In genomic region chr16:2056077-2056476, GRCh38 we compare ENCODE assay signal across 7 cellular contexts. TPM values are rescaled to one million over a fixed set of nuclear protein-coding genes. Genes with fewer than 3 reads are reported as not detected.
DNase-seq lines count a peak whose midpoint lies in the region; ATAC-seq and TF ChIP-seq lines count a peak whose summit lies in the region.
"Had no signal": no experiment of that assay in that cellular context is flagged by ENCODE, and none has a peak within 500 bp of the region (broad histone marks: within the 10 kb centered on the region; RNA-seq: fewer than 3 reads in every experiment).

No MANE protein-coding gene starts in this region.

- peak; percentile 27 for ATAC-seq in activated CD8-positive, alpha-beta T cell treated with anti-CD3 and anti-CD28 coated beads for 36 hours
- no peak for ATAC-seq in activated CD8-positive, alpha-beta T cell treated with anti-CD3 and anti-CD28 coated beads, Interleukin-2, amount 10 ng/mL, durations not matched to agents 7 days and 5 days
- ATAC-seq in HG03196 (IDR thresholded peaks at IDR 0.05; ENCODE audit: unreplicated experiment) (no peak), GM21528 (IDR thresholded peaks at IDR 0.05; ENCODE audit: low FRiP score, unreplicated experiment) (no peak)

- H3K4me1 Mint-ChIP-seq in activated CD8-positive, alpha-beta T cell treated with anti-CD3 and anti-CD28 coated beads for 36 hours (ENCODE audit: low read depth), result no peaks in the 10 kb centered on the region
- H3K4me1 Mint-ChIP-seq in activated CD8-positive, alpha-beta T cell treated with anti-CD3 and anti-CD28 coated beads, Interleukin-2, amount 10 ng/mL, durations not matched to agents 7 days and 5 days (ENCODE audit: low read depth), result no peaks in the 10 kb centered on the region
- H3K4me1 Mint-ChIP-seq: mesothelial cell of epicardium had no signal

- CTCF ChIA-PET in activated CD8-positive, alpha-beta T cell treated with anti-CD3 and anti-CD28 coated beads for 36 hours (lab: Charles Lee), result interaction anchor here (1.2 to 2.2 kb wide), 3 partner anchors 9 to 34 kb away, joined by 3 to 9 read pairs (median 4); partner anchors contain the start of genes NTHL1 and TSC2
- CTCF ChIA-PET in activated CD8-positive, alpha-beta T cell treated with anti-CD3 and anti-CD28 coated beads, Interleukin-2, amount 10 ng/mL, durations not matched to agents 7 days and 5 days (lab: Charles Lee), result interaction anchor here (1.5 to 2.0 kb wide), 3 partner anchors 10 to 97 kb away, joined by 3 to 6 read pairs (median 4); no protein-coding TSS in a partner anchor

- no peak for DNase-seq in activated CD8-positive, alpha-beta T cell treated with anti-CD3 and anti-CD28 coated beads for 36 hours
- DNase-seq in activated CD8-positive, alpha-beta T cell treated with anti-CD3 and anti-CD28 coated beads, Interleukin-2, amount 10 ng/mL, durations not matched to agents 7 days and 5 days, result no peak
- DNase-seq in fibroblast of pulmonary artery (ENCODE audit: low read depth), result peak; percentile 13
- DNase-seq in tibial nerve (ENCODE audit: low spot score in 2 of 2), result no peak

- H3K36me3 ChIP-seq in tibial nerve, result peaks cover 0 to 92% (median 0%) of the 10 kb centered on the region in 3 donors

- peak overlapping the region in 2 of 4 donors; percentile 54 to 67 for H3K27ac ChIP-seq in tibial nerve

- H3K9me3 ChIP-seq in tibial nerve, result no peaks in the 10 kb centered on the region

- no peak overlapping the region for H3K27ac Mint-ChIP-seq in activated CD8-positive, alpha-beta T cell treated with anti-CD3 and anti-CD28 coated beads for 36 hours
- H3K27ac Mint-ChIP-seq in activated CD8-positive, alpha-beta T cell treated with anti-CD3 and anti-CD28 coated beads, Interleukin-2, amount 10 ng/mL, durations not matched to agents 7 days and 5 days, result no peak overlapping the region
- H3K27ac Mint-ChIP-seq: mesothelial cell of epicardium had no signal

- intact Hi-C loops in activated CD8-positive, alpha-beta T cell treated with anti-CD3 and anti-CD28 coated beads for 36 hours (cut with micrococcal nuclease), result no loop called here

- no peak for TF ChIP-seq CTCF in activated CD8-positive, alpha-beta T cell treated with anti-CD3 and anti-CD28 coated beads for 36 hours (IDR thresholded peaks at IDR 0.05)
- peak; percentile 13 for TF ChIP-seq CTCF in fibroblast of pulmonary artery (IDR thresholded peaks at IDR 0.05; ENCODE audit: low read length, missing control alignments)
- peak in 3 of 5 experiments; percentile 22 to 58 (median 31) for TF ChIP-seq CTCF in tibial nerve (IDR thresholded peaks at IDR 0.05)

- H3K4me3 Mint-ChIP-seq in activated CD8-positive, alpha-beta T cell treated with anti-CD3 and anti-CD28 coated beads for 36 hours, result no peak overlapping the region
- no peak overlapping the region for H3K4me3 Mint-ChIP-seq in activated CD8-positive, alpha-beta T cell treated with anti-CD3 and anti-CD28 coated beads, Interleukin-2, amount 10 ng/mL, durations not matched to agents 7 days and 5 days
- H3K4me3 Mint-ChIP-seq: mesothelial cell of epicardium had no signal

- no peak for TF ChIP-seq POLR2A in tibial nerve (IDR thresholded peaks at IDR 0.05)

- H3K4me3 ChIP-seq in fibroblast of pulmonary artery (replicated peaks; ENCODE audit: low read depth, low read length), result no peak overlapping the region
- H3K4me3 ChIP-seq in tibial nerve, result no peak overlapping the region

- no peaks in the 10 kb centered on the region for H3K27me3 ChIP-seq in tibial nerve

- no peaks in the 10 kb centered on the region for H3K9me3 Mint-ChIP-seq in activated CD8-positive, alpha-beta T cell treated with anti-CD3 and anti-CD28 coated beads for 36 hours
- H3K9me3 Mint-ChIP-seq in activated CD8-positive, alpha-beta T cell treated with anti-CD3 and anti-CD28 coated beads, Interleukin-2, amount 10 ng/mL, durations not matched to agents 7 days and 5 days (ENCODE audit: insufficient read depth), result no peaks in the 10 kb centered on the region
- H3K9me3 Mint-ChIP-seq: mesothelial cell of epicardium had no signal

- 41 to 44% methylated on average over 10 to 15 of the region's 15 CpGs for WGBS in tibial nerve, 2 donors

- no peaks in the 10 kb centered on the region for H3K27me3 Mint-ChIP-seq in activated CD8-positive, alpha-beta T cell treated with anti-CD3 and anti-CD28 coated beads for 36 hours
- H3K27me3 Mint-ChIP-seq in activated CD8-positive, alpha-beta T cell treated with anti-CD3 and anti-CD28 coated beads, Interleukin-2, amount 10 ng/mL, durations not matched to agents 7 days and 5 days (ENCODE audit: low read depth), result no peaks in the 10 kb centered on the region

- POLR2A ChIA-PET in activated CD8-positive, alpha-beta T cell treated with anti-CD3 and anti-CD28 coated beads for 36 hours (lab: Charles Lee), result interaction anchor here (0.9 kb wide), 1 partner anchor 17 kb away, joined by 4 read pairs; no protein-coding TSS in a partner anchor
- POLR2A ChIA-PET in activated CD8-positive, alpha-beta T cell treated with anti-CD3 and anti-CD28 coated beads, Interleukin-2, amount 10 ng/mL, durations not matched to agents 7 days and 5 days (lab: Charles Lee), result no interaction called here

- peaks cover 0 to 27% (median 0%) of the 10 kb centered on the region in 4 donors for H3K4me1 ChIP-seq in tibial nerve

- no peak for TF ChIP-seq EP300 in tibial nerve (IDR thresholded peaks at IDR 0.05)

- H3K36me3 Mint-ChIP-seq in activated CD8-positive, alpha-beta T cell treated with anti-CD3 and anti-CD28 coated beads for 36 hours (ENCODE audit: low read depth), result peaks cover 6% of the 10 kb centered on the region
- peaks cover 6% of the 10 kb centered on the region for H3K36me3 Mint-ChIP-seq in activated CD8-positive, alpha-beta T cell treated with anti-CD3 and anti-CD28 coated beads, Interleukin-2, amount 10 ng/mL, durations not matched to agents 7 days and 5 days (ENCODE audit: low read depth)

RNA-seq across cellular contexts. Expression of gene TSC2, which starts 8.3 kb away (rescaled TPM):
- 10 to 100 TPM; 54.4 to 57.3 TPM for total RNA-seq in activated CD8-positive, alpha-beta T cell treated with anti-CD3 and anti-CD28 coated beads for 36 hours
- 10 to 100 TPM; 87.9 to 97.4 TPM for total RNA-seq in activated CD8-positive, alpha-beta T cell treated with anti-CD3 and anti-CD28 coated beads, Interleukin-2, amount 10 ng/mL, durations not matched to agents 7 days and 5 days
- total RNA-seq in tibial nerve, result 100 to 1,000 TPM in 2 of 4 donors, 10 to 100 TPM in 2; 75.4 to 507 (median 111) TPM

RNA-seq across cellular contexts. Expression of gene NTHL1, which starts 8.4 kb away (rescaled TPM):
- 10 to 100 TPM; 28.2 to 29.8 TPM for total RNA-seq in activated CD8-positive, alpha-beta T cell treated with anti-CD3 and anti-CD28 coated beads for 36 hours
- total RNA-seq in activated CD8-positive, alpha-beta T cell treated with anti-CD3 and anti-CD28 coated beads, Interleukin-2, amount 10 ng/mL, durations not matched to agents 7 days and 5 days, result 10 to 100 TPM; 29.9 to 35.3 TPM
- total RNA-seq in tibial nerve, result 10 to 100 TPM; 22.8 to 56.7 (median 28.1) TPM

RNA-seq across cellular contexts. Expression of gene NHERF2, which starts 29.4 kb away (rescaled TPM):
- 1 to 10 TPM; 2.8 to 3.0 TPM for total RNA-seq in activated CD8-positive, alpha-beta T cell treated with anti-CD3 and anti-CD28 coated beads for 36 hours
- 1 to 10 TPM; 1.4 to 2.8 TPM for total RNA-seq in activated CD8-positive, alpha-beta T cell treated with anti-CD3 and anti-CD28 coated beads, Interleukin-2, amount 10 ng/mL, durations not matched to agents 7 days and 5 days
- 10 to 100 TPM; 54.7 to 83.1 (median 64.9) TPM for total RNA-seq in tibial nerve

RNA-seq across cellular contexts. Expression of gene NPW, which starts 36.5 kb away (rescaled TPM):
- 10 to 100 TPM; 24.3 to 28.3 TPM for total RNA-seq in activated CD8-positive, alpha-beta T cell treated with anti-CD3 and anti-CD28 coated beads for 36 hours
- total RNA-seq in activated CD8-positive, alpha-beta T cell treated with anti-CD3 and anti-CD28 coated beads, Interleukin-2, amount 10 ng/mL, durations not matched to agents 7 days and 5 days, result under 1 TPM in 1 of 2 experiments, not detected in 1; 0.73 TPM
- 1 to 10 TPM in 2 of 4 donors, not detected in 2; 3.0 to 3.1 TPM for total RNA-seq in tibial nerve

RNA-seq across cellular contexts. Expression of gene ZNF598, which starts 46.5 kb away (rescaled TPM):
- total RNA-seq in activated CD8-positive, alpha-beta T cell treated with anti-CD3 and anti-CD28 coated beads for 36 hours, result 10 to 100 TPM; 85.5 to 90.3 TPM
- total RNA-seq in activated CD8-positive, alpha-beta T cell treated with anti-CD3 and anti-CD28 coated beads, Interleukin-2, amount 10 ng/mL, durations not matched to agents 7 days and 5 days, result 10 to 100 TPM; 75.1 to 75.9 TPM
- 10 to 100 TPM; 37.0 to 83.1 (median 49.2) TPM for total RNA-seq in tibial nerve

Comparison
In these comparisons a context has a peak if more than half of its experiments do, and no peak if none do; other contexts are left out.
1. RNA of gene NHERF2, which starts 29.4 kb away (total RNA-seq): 54.7 to 83.1 TPM in tibial nerve; 2.8 to 3.0 TPM in activated CD8-positive, alpha-beta T cell treated with anti-CD3 and anti-CD28 coated beads for 36 hours and 1.4 to 2.8 TPM in activated CD8-positive, alpha-beta T cell treated with anti-CD3 and anti-CD28 coated beads, Interleukin-2, amount 10 ng/mL, durations not matched to agents 7 days and 5 days; every median in the first group is over 10 times any median in the second.